Comparison of ENCODE assay signal across 24 cellular contexts in genomic region chr20:51607170-51607569, GRCh38.
DNase-seq lines count a peak whose midpoint lies in the region; ATAC-seq, FAIRE-seq and TF ChIP-seq lines count a peak whose summit lies in the region.
"Had no signal": no experiment of that assay in that cellular context is flagged by ENCODE, and none has a peak within 500 bp of the region (broad histone marks: within the 10 kb centered on the region; RNA-seq: fewer than 3 reads in every experiment).

No MANE protein-coding gene starts in this region.

- peaks cover 43% of the 10 kb centered on the region for H3K36me3 Mint-ChIP-seq in endodermal cell (ENCODE audit: low read depth)
- no peaks in the 10 kb centered on the region for H3K36me3 Mint-ChIP-seq in activated naive CD4-positive, alpha-beta T cell treated with anti-CD3 and anti-CD28 coated beads for 36 hours (ENCODE audit: low read depth)

- no peak overlapping the region for H2AFZ ChIP-seq in OCI-LY7 (ENCODE audit: low read length)
- H2AFZ ChIP-seq: GM23248 had no signal

- H3K9me3 Mint-ChIP-seq in endodermal cell = no peaks in the 10 kb centered on the region
- no peaks in the 10 kb centered on the region for H3K9me3 Mint-ChIP-seq in activated naive CD4-positive, alpha-beta T cell treated with anti-CD3 and anti-CD28 coated beads for 36 hours
- H3K9me3 Mint-ChIP-seq: CD4-positive, alpha-beta T cell; H9 had no signal

- no peak overlapping the region for H3K4me2 ChIP-seq in OCI-LY7 (ENCODE audit: low read length)
- H3K4me2 ChIP-seq: A549; BLaER1 treated with 17β-estradiol and CSF1 and Interleukin-3, amounts not matched to agents 10 nM and 100 nM had no signal

- no peak overlapping the region for H3K9ac ChIP-seq in endodermal cell (ENCODE audit: extremely low read depth, low read length, poor library complexity, severe bottlenecking)
- H3K9ac ChIP-seq: BLaER1 treated with 17β-estradiol and CSF1 and Interleukin-3, amounts not matched to agents 10 nM and 100 nM; GM23248 had no signal

- DNase-seq in GM12892 (ENCODE audit: insufficient read length) (peak; percentile 26), OCI-LY7 (ENCODE audit: low spot score) (peak; percentile 33), endodermal cell (no peak), spleen (no peak), NCI-H1694 (lab: John Stamatoyannopoulos, UW) (no peak)
- DNase-seq in activated naive CD4-positive, alpha-beta T cell treated with anti-CD3 and anti-CD28 coated beads for 36 hours = no peak
- DNase-seq: AML-193; CD4-positive, alpha-beta T cell; COR-L47; DMS53; GM23248; H9; KBM-7; NCI-H2029 treated with DMSO at 0.1 percent for 48 hours; NCI-H226; NCI-H510A; Right ventricle myocardium superior; RPMI8226 had no signal

- H3K79me2 ChIP-seq in OCI-LY7 (ENCODE audit: insufficient read depth, low read depth, low read length) = no peaks in the 10 kb centered on the region

- no peaks in the 10 kb centered on the region for H3K4me1 Mint-ChIP-seq in endodermal cell
- H3K4me1 Mint-ChIP-seq in activated naive CD4-positive, alpha-beta T cell treated with anti-CD3 and anti-CD28 coated beads for 36 hours (ENCODE audit: low read depth) = peaks cover 6% of the 10 kb centered on the region

- BruUV-seq in OCI-LY7 (replicated peaks; lab: Mats Ljungman, UMichigan) = no TSS peak

- POLR2A ChIA-PET in OCI-LY7 (lab: Charles Lee) = no interaction called here

- FAIRE-seq in GM12892 (lab: Jason Lieb, UNC) = peak; percentile 36
- FAIRE-seq: A549, G401.6, GM12891 had no signal

- H3K4me1 ChIP-seq in OCI-LY7 (ENCODE audit: insufficient read depth, low read length, poor library complexity, severe bottlenecking) = no peaks in the 10 kb centered on the region
- no peaks in the 10 kb centered on the region for H3K4me1 ChIP-seq in endodermal cell (ENCODE audit: control insufficient read depth, insufficient read depth, low read length)
- peaks cover 0 to 12% (median 2%) of the 10 kb centered on the region in 6 donors for H3K4me1 ChIP-seq in spleen
- H3K4me1 ChIP-seq: A549, SJSA1 had no signal

- ATAC-seq in GM18867 (IDR thresholded peaks at IDR 0.05; ENCODE audit: unreplicated experiment) = no peak
- ATAC-seq: A549 had no signal

- no peak overlapping the region for H3K4me3 Mint-ChIP-seq in endodermal cell
- H3K4me3 Mint-ChIP-seq in activated naive CD4-positive, alpha-beta T cell treated with anti-CD3 and anti-CD28 coated beads for 36 hours = no peak overlapping the region
- H3K4me3 Mint-ChIP-seq: CD4-positive, alpha-beta T cell; H9 had no signal

- H3K27ac Mint-ChIP-seq in endodermal cell = peak overlapping the region; percentile 67
- no peak overlapping the region for H3K27ac Mint-ChIP-seq in activated naive CD4-positive, alpha-beta T cell treated with anti-CD3 and anti-CD28 coated beads for 36 hours
- H3K27ac Mint-ChIP-seq: CD4-positive, alpha-beta T cell had no signal

- no peaks in the 10 kb centered on the region for H3K9me2 ChIP-seq in OCI-LY7 (ENCODE audit: insufficient read depth, low read length)

- no peaks in the 10 kb centered on the region for H3K27me3 ChIP-seq in endodermal cell (ENCODE audit: control insufficient read depth, insufficient read depth, low read length, poor library complexity, severe bottlenecking)
- H3K27me3 ChIP-seq in spleen (replicated peaks in 1 of 7) = peaks cover 0 to 11% (median 0%) of the 10 kb centered on the region in 7 donors
- H3K27me3 ChIP-seq: BLaER1 treated with 17β-estradiol and CSF1 and Interleukin-3, amounts not matched to agents 10 nM and 100 nM; SJSA1 had no signal

- H3K4me3 ChIP-seq in OCI-LY7 (ENCODE audit: low read depth, low read length, poor library complexity, severe bottlenecking) (no peak overlapping the region), endodermal cell (ENCODE audit: low read length) (no peak overlapping the region), spleen (no peak overlapping the region)
- H3K4me3 ChIP-seq: A549; BLaER1 treated with 17β-estradiol and CSF1 and Interleukin-3, amounts not matched to agents 10 nM and 100 nM; GM23248; SJSA1 had no signal

- H3K36me3 ChIP-seq in OCI-LY7 (ENCODE audit: insufficient read depth, low read length) = no peaks in the 10 kb centered on the region
- peaks cover 8% of the 10 kb centered on the region for H3K36me3 ChIP-seq in endodermal cell (ENCODE audit: control insufficient read depth, insufficient read depth, low read length)
- peaks cover 0 to 32% (median 0%) of the 10 kb centered on the region in 6 donors for H3K36me3 ChIP-seq in spleen
- H3K36me3 ChIP-seq: SJSA1 had no signal

- TF ChIP-seq POLR2A in GM12892 (IDR thresholded peaks at IDR 0.05; ENCODE audit: low read depth, low read length) (no peak), spleen (IDR thresholded peaks at IDR 0.05) (no peak)

- H3K9me3 ChIP-seq in OCI-LY7 (ENCODE audit: low read length) (no peaks in the 10 kb centered on the region), endodermal cell (ENCODE audit: control insufficient read depth, low read length) (no peaks in the 10 kb centered on the region), spleen (no peaks in the 10 kb centered on the region)
- H3K9me3 ChIP-seq: A549; BLaER1 treated with 17β-estradiol and CSF1 and Interleukin-3, amounts not matched to agents 10 nM and 100 nM; SJSA1 had no signal

- no peaks in the 10 kb centered on the region for H4K20me1 ChIP-seq in OCI-LY7 (ENCODE audit: insufficient read depth, low read length)

- TF ChIP-seq CTCF in OCI-LY7 (conservative IDR thresholded peaks at IDR 0.05; ENCODE audit: low read length) (no peak), endodermal cell (conservative IDR thresholded peaks at IDR 0.05) (peak; percentile 28), spleen (IDR thresholded peaks at IDR 0.05 in 8 of 11, conservative IDR thresholded peaks at IDR 0.05 in 3 of 11) (no peak)

- CTCF ChIA-PET in OCI-LY7 (lab: Charles Lee; ENCODE audit: unreplicated experiment) = no interaction called here
- CTCF ChIA-PET in activated naive CD4-positive, alpha-beta T cell treated with anti-CD3 and anti-CD28 coated beads for 36 hours (lab: Charles Lee) = no interaction called here

- 67 to 78% methylated on average over 1 to 2 of the region's 2 CpGs for WGBS in endodermal cell (ENCODE audit: insufficient coverage in 1 of 2, insufficient read length in 1 of 2), 2 experiments
- WGBS in spleen, 5 donors = 48 to 77% (median 67%) methylated on average over 1 to 2 of the region's 2 CpGs

- no peaks in the 10 kb centered on the region for H3K27me3 Mint-ChIP-seq in endodermal cell (ENCODE audit: insufficient read depth)
- peaks cover 2% of the 10 kb centered on the region for H3K27me3 Mint-ChIP-seq in activated naive CD4-positive, alpha-beta T cell treated with anti-CD3 and anti-CD28 coated beads for 36 hours (ENCODE audit: low read depth)

- H3K27ac ChIP-seq in OCI-LY7 (ENCODE audit: low read depth, low read length, poor library complexity, severe bottlenecking) (no peak overlapping the region), endodermal cell (ENCODE audit: low read depth, low read length) (no peak overlapping the region), spleen (no peak overlapping the region)
- H3K27ac ChIP-seq: A549; BLaER1 treated with 17β-estradiol and CSF1 and Interleukin-3, amounts not matched to agents 10 nM and 100 nM; GM23248; SJSA1 had no signal

- intact Hi-C loops in OCI-LY7 (cut with micrococcal nuclease; ENCODE audit: unreplicated experiment) = no loop called here
- intact Hi-C loops in activated naive CD4-positive, alpha-beta T cell treated with anti-CD3 and anti-CD28 coated beads for 36 hours (cut with micrococcal nuclease) = no loop called here
- intact Hi-C loops in spleen (cut with DNase I; ENCODE audit: low total_unique reads) = no loop called here

Comparison
In these comparisons a context has a peak if more than half of its experiments do, and no peak if none do; other contexts are left out.
1. DNase-seq: peak in GM12892 (single experiment) and OCI-LY7 (single experiment); none in endodermal cell (single experiment), activated naive CD4-positive, alpha-beta T cell treated with anti-CD3 and anti-CD28 coated beads for 36 hours (single experiment), spleen (single experiment) and NCI-H1694 (single experiment).